Comparison of ENCODE assay signal across 8 cellular contexts in genomic region chr6:57089687-57090457, GRCh38. TPM values are rescaled to one million over a fixed set of nuclear protein-coding genes. Genes with fewer than 3 reads are reported as not detected.
A peak's percentile ranks its signal among the peaks of the same experiment; 100 is the strongest.
DNase-seq lines count a peak whose midpoint lies in the region; ATAC-seq and TF ChIP-seq lines count a peak whose summit lies in the region.

TSS of gene ZNF451 (plus strand) at chr6:57090188. CDS start at chr6:57090254, 66 bp downstream.

- peak within 1 kb of the TSS; percentile 82 for H3K4me3 ChIP-seq in CD8-positive, alpha-beta T cell (ENCODE audit: low read depth, low read length)
- peak within 1 kb of the TSS; percentile 55 for H3K4me3 ChIP-seq in lung

- H3K27ac ChIP-seq in CD8-positive, alpha-beta T cell (ENCODE audit: low read depth, low read length) = peak within 1 kb of the TSS; percentile 56
- H3K27ac ChIP-seq in lung (ENCODE audit: low read depth in 1 of 2, low read length in 1 of 2) = peak within 1 kb of the TSS; percentile 84 to 90

- H3K36me3 ChIP-seq in CD8-positive, alpha-beta T cell (ENCODE audit: insufficient read depth, low read length) = peaks cover 3% of the 10 kb centered on the region
- H3K36me3 ChIP-seq in lung (ENCODE audit: control insufficient read depth in 2 of 2, insufficient read depth in 2 of 2, low read length in 2 of 2) = peaks cover 0 to 2% of the 10 kb centered on the region in 2 donors

- WGBS in lung, 2 donors = 0 to 1% methylated on average over 46 to 50 of the region's 58 CpGs

- peak within 1 kb of the TSS; percentile 90 for H3K4me3 Mint-ChIP-seq in CD8-positive, alpha-beta T cell

- CTCF ChIA-PET in CD8-positive, alpha-beta T cell (lab: Charles Lee) = no interaction called here

- no peak for TF ChIP-seq CTCF in CD8-positive, alpha-beta T cell (IDR thresholded peaks at IDR 0.05)
- no peak for TF ChIP-seq CTCF in lung (IDR thresholded peaks at IDR 0.05; ENCODE audit: control extremely low read depth, extremely low read depth)

- peak; percentile 92 to 98 (median 95) for DNase-seq in CD8-positive, alpha-beta T cell
- DNase-seq in HS-27A (ENCODE audit: low read depth) (peak; percentile 77), NK-92 (lab: John Stamatoyannopoulos, UW; ENCODE audit: unreplicated experiment) (peak; percentile 80), lung (ENCODE audit: low spot score) (peak; percentile 98)
- DNase-seq in activated CD8-positive, alpha-beta memory T cell treated with anti-CD3 and anti-CD28 coated beads for 1 hour (ENCODE audit: extremely low read depth in 1 of 2, low read depth in 1 of 2) = peak; percentile 87 to 94
- peak; percentile 96 for DNase-seq in effector CD4-positive, alpha-beta T cell
- peak; percentile 92 to 94 (median 92) for DNase-seq in stimulated activated CD4-positive, alpha-beta T cell treated with anti-CD3 and anti-CD28 coated beads, TNF-alpha, amount 100 ng/mL, for 4 hours (ENCODE audit: low read depth in 3 of 3)

- intact Hi-C loops in CD8-positive, alpha-beta T cell (cut with DNase I, micrococcal nuclease) = loop anchor here (1.0 to 5.0 kb wide), 6 partner anchors 44 to 871 kb away; partner anchors contain the start of genes BAG2 (in 1 of the 2), KIAA1586 (in 1 of the 2), PRIM2 (in 1 of the 2) and RAB23 (in 1 of the 2)

- H3K4me1 Mint-ChIP-seq in CD8-positive, alpha-beta T cell (ENCODE audit: low read depth) = peaks cover 36% of the 10 kb centered on the region

- H3K27me3 Mint-ChIP-seq in CD8-positive, alpha-beta T cell (ENCODE audit: low read depth) = no peaks in the 10 kb centered on the region

- H3K36me3 Mint-ChIP-seq in CD8-positive, alpha-beta T cell = peaks cover 23% of the 10 kb centered on the region

- POLR2A ChIA-PET in CD8-positive, alpha-beta T cell (lab: Charles Lee) = interaction anchor here (0.5 to 1.4 kb wide), 6 partner anchors 15 to 83 kb away, joined by 3 to 4 read pairs (median 3); no protein-coding TSS in a partner anchor

- no peaks in the 10 kb centered on the region for H3K9me3 ChIP-seq in CD8-positive, alpha-beta T cell (ENCODE audit: low read length)
- no peaks in the 10 kb centered on the region for H3K9me3 ChIP-seq in lung (ENCODE audit: control insufficient read depth in 2 of 2, insufficient read depth in 1 of 2, low read length in 1 of 2)

- peaks cover 36% of the 10 kb centered on the region for H3K4me1 ChIP-seq in CD8-positive, alpha-beta T cell (ENCODE audit: insufficient read depth, low read length)
- peaks cover 0 to 6% of the 10 kb centered on the region in 2 donors for H3K4me1 ChIP-seq in lung (ENCODE audit: control insufficient read depth in 2 of 2, insufficient read depth in 2 of 2, low read length in 2 of 2)

- H3K27ac Mint-ChIP-seq in CD8-positive, alpha-beta T cell = peak within 1 kb of the TSS; percentile 93

- H3K9me3 Mint-ChIP-seq in CD8-positive, alpha-beta T cell = no peaks in the 10 kb centered on the region

- peak; percentile 91 for ATAC-seq in CD8-positive, alpha-beta T cell
- ATAC-seq in GM19467 (IDR thresholded peaks at IDR 0.05; ENCODE audit: unreplicated experiment) (peak; percentile 94), lung (ENCODE audit: insufficient read depth, low FRiP score) (peak; percentile 99)

- H3K27me3 ChIP-seq in CD8-positive, alpha-beta T cell (ENCODE audit: insufficient read depth, low read length) = no peaks in the 10 kb centered on the region
- H3K27me3 ChIP-seq in lung (ENCODE audit: control insufficient read depth, insufficient read depth) = no peaks in the 10 kb centered on the region

RNA-seq across cellular contexts. Expression of gene ZNF451, which starts in this region (rescaled TPM):
- 100 to 1,000 TPM; 132 to 136 TPM for total RNA-seq in CD8-positive, alpha-beta T cell
- total RNA-seq in lung = 100 to 1,000 TPM in 1 of 2 donors, 10 to 100 TPM in 1; 41.3 to 133 TPM
- 10 to 100 TPM in 1 of 2 donors, 1 to 10 TPM in 1; 9.1 to 12.9 TPM for polyA plus RNA-seq in lung

Comparison
In these comparisons a context has a peak if more than half of its experiments do, and no peak if none do; other contexts are left out.
1. Peak in every context shown above with its lines: DNase-seq, ATAC-seq, H3K4me3 ChIP-seq and H3K27ac ChIP-seq.